In the genomic region with DNA sequence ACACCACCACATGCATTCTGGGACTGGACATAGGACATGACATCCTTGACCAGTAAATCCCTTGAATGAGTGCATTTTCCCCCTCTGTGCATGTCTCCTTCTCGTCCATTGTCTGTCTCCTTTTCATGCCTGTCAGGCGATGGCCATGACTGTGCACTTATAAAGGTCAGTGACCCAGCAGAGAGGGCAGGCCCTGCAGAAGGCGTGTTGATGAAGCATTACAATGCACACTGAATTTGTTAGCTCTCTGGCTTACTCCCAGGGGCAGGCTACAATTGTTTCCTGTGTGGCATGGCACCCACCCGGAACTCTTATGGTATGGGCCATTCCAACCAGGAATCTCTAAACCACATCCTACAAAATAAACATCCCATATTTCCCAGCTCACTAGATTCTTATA, we compare ENCODE assay signal across 24 cellular contexts.
DNase-seq lines count a peak whose midpoint lies in the region; ATAC-seq, FAIRE-seq and TF ChIP-seq lines count a peak whose summit lies in the region.
"Had no signal": no experiment of that assay in that cellular context is flagged by ENCODE, and none has a peak within 500 bp of the region (broad histone marks: within the 10 kb centered on the region; RNA-seq: fewer than 3 reads in every experiment).

No MANE protein-coding gene starts in this region.

- H3K79me2 ChIP-seq in astrocyte (ENCODE audit: insufficient read depth, low read length), result no peaks in the 10 kb centered on the region

- in situ Hi-C loops in G401 (cut with HindIII; ENCODE audit: low sequenced_read_pairs), result no loop called here

- TF ChIP-seq CTCF in astrocyte (IDR thresholded peaks at IDR 0.05; ENCODE audit: insufficient read depth, low read depth, low read length) (no peak), mucosa of descending colon (IDR thresholded peaks at IDR 0.05) (no peak)

- H3K9ac ChIP-seq in astrocyte (ENCODE audit: low read length), result no peak overlapping the region

- H3K4me3 ChIP-seq in astrocyte (ENCODE audit: insufficient read depth, low read depth, low read length), result no peak overlapping the region
- no peak overlapping the region for H3K4me3 ChIP-seq in mucosa of descending colon
- H3K4me3 ChIP-seq: esophagus squamous epithelium, heart right ventricle had no signal

- ATAC-seq in mucosa of descending colon, result peak; percentile 48
- ATAC-seq: activated CD8-positive, alpha-beta T cell treated with anti-CD3 and anti-CD28 coated beads for 36 hours; heart right ventricle; sciatic nerve; stimulated activated naive CD8-positive, alpha-beta T cell treated with anti-CD3 and anti-CD28 coated beads, Interleukin-15, amount 100 ng/mL, for 72 hours; T-cell had no signal

- H2AFZ ChIP-seq in astrocyte (ENCODE audit: low read depth, low read length), result peak overlapping the region; percentile 45

- H3K27ac ChIP-seq in astrocyte (ENCODE audit: low read depth, low read length), result no peak overlapping the region
- H3K27ac ChIP-seq: esophagus squamous epithelium, heart right ventricle, WERI-Rb-1 had no signal

- peaks cover 25% of the 10 kb centered on the region for H3K4me1 Mint-ChIP-seq in astrocyte (ENCODE audit: low read depth, unreplicated experiment)
- H3K4me1 Mint-ChIP-seq: activated naive CD8-positive, alpha-beta T cell treated with anti-CD3 and anti-CD28 coated beads, Interleukin-2, amount 10 ng/mL, durations not matched to agents 7 days and 5 days; stimulated activated naive CD8-positive, alpha-beta T cell treated with anti-CD3 and anti-CD28 coated beads, Interleukin-15, amount 100 ng/mL, for 72 hours; T-cell had no signal

- no peak overlapping the region for H3K4me2 ChIP-seq in astrocyte (ENCODE audit: low read length)

- H3K4me1 ChIP-seq in astrocyte (ENCODE audit: insufficient read depth, low read length) (peaks cover 22% of the 10 kb centered on the region), mucosa of descending colon (ENCODE audit: low read depth) (no peaks in the 10 kb centered on the region)

- DNase-seq in ELF-1 (ENCODE audit: low read depth, low spot score) (peak; percentile 31), HuH-7 (ENCODE audit: low spot score) (peak; percentile 49), astrocyte (ENCODE audit: low read depth) (no peak), mucosa of descending colon (no peak), G401 (ENCODE audit: low spot score) (no peak)
- DNase-seq in activated CD8-positive, alpha-beta memory T cell treated with anti-CD3 and anti-CD28 coated beads, Interleukin-2, amount 50 U/mL, for 4 hours, result no peak
- no peak for DNase-seq in stimulated activated CD4-positive, alpha-beta T cell treated with anti-CD3 and anti-CD28 coated beads, Interleukin-4, amount 100 ng/mL, for 4 hours
- no peak for DNase-seq in central memory CD4-positive, alpha-beta T cell
- DNase-seq: activated CD8-positive, alpha-beta T cell treated with anti-CD3 and anti-CD28 coated beads for 36 hours; activated naive CD8-positive, alpha-beta T cell treated with anti-CD3 and anti-CD28 coated beads, Interleukin-2, amount 10 ng/mL, durations not matched to agents 7 days and 5 days; C1 segment of cervical spinal cord; DMS 273 treated with DMSO at 0.1 percent for 48 hours; esophagus squamous epithelium; heart right ventricle; NCI-H2029; NCI-H524 treated with DMSO at 0.1 percent for 48 hours; stimulated activated naive CD8-positive, alpha-beta T cell treated with anti-CD3 and anti-CD28 coated beads, Interleukin-15, amount 100 ng/mL, for 72 hours; T-cell; WERI-Rb-1 had no signal

- intact Hi-C loops in mucosa of descending colon (cut with DNase I, micrococcal nuclease), result loop anchor here in 1 of 2 donors (5.0 kb wide), 1 partner anchor 204 kb away; no protein-coding TSS in a partner anchor

- H3K4me3 Mint-ChIP-seq in astrocyte (ENCODE audit: unreplicated experiment), result no peak overlapping the region
- H3K4me3 Mint-ChIP-seq: activated CD8-positive, alpha-beta T cell treated with anti-CD3 and anti-CD28 coated beads for 36 hours; activated naive CD8-positive, alpha-beta T cell treated with anti-CD3 and anti-CD28 coated beads, Interleukin-2, amount 10 ng/mL, durations not matched to agents 7 days and 5 days; mesothelial cell of epicardium; stimulated activated naive CD8-positive, alpha-beta T cell treated with anti-CD3 and anti-CD28 coated beads, Interleukin-15, amount 100 ng/mL, for 72 hours; T-cell; type B pancreatic cell had no signal

- H4K20me1 ChIP-seq in astrocyte (ENCODE audit: insufficient read depth, low read length), result no peaks in the 10 kb centered on the region

- H3K27me3 ChIP-seq in astrocyte (ENCODE audit: insufficient read depth, low read length), result no peaks in the 10 kb centered on the region
- H3K27me3 ChIP-seq: esophagus squamous epithelium, heart right ventricle had no signal

- H3K36me3 ChIP-seq in astrocyte (ENCODE audit: insufficient read depth, low read length) (no peaks in the 10 kb centered on the region), mucosa of descending colon (ENCODE audit: low read depth) (no peaks in the 10 kb centered on the region)
- H3K36me3 ChIP-seq: esophagus squamous epithelium, heart right ventricle, WERI-Rb-1 had no signal

- no peaks in the 10 kb centered on the region for H3K27me3 Mint-ChIP-seq in astrocyte (ENCODE audit: low read depth, unreplicated experiment)
- H3K27me3 Mint-ChIP-seq: stimulated activated naive CD8-positive, alpha-beta T cell treated with anti-CD3 and anti-CD28 coated beads, Interleukin-15, amount 100 ng/mL, for 72 hours had no signal

- no peaks in the 10 kb centered on the region for H3K36me3 Mint-ChIP-seq in astrocyte (ENCODE audit: low read depth, unreplicated experiment)
- H3K36me3 Mint-ChIP-seq: activated naive CD8-positive, alpha-beta T cell treated with anti-CD3 and anti-CD28 coated beads, Interleukin-2, amount 10 ng/mL, durations not matched to agents 7 days and 5 days; T-cell; type B pancreatic cell had no signal

- peak overlapping the region; percentile 34 for H3K27ac Mint-ChIP-seq in astrocyte (ENCODE audit: unreplicated experiment)
- H3K27ac Mint-ChIP-seq: activated CD8-positive, alpha-beta T cell treated with anti-CD3 and anti-CD28 coated beads for 36 hours; activated naive CD8-positive, alpha-beta T cell treated with anti-CD3 and anti-CD28 coated beads, Interleukin-2, amount 10 ng/mL, durations not matched to agents 7 days and 5 days; mesothelial cell of epicardium; stimulated activated naive CD8-positive, alpha-beta T cell treated with anti-CD3 and anti-CD28 coated beads, Interleukin-15, amount 100 ng/mL, for 72 hours; T-cell; type B pancreatic cell had no signal

- H3K9me3 ChIP-seq in astrocyte (ENCODE audit: insufficient read depth, low read depth, low read length), result no peaks in the 10 kb centered on the region
- no peaks in the 10 kb centered on the region for H3K9me3 ChIP-seq in mucosa of descending colon
- H3K9me3 ChIP-seq: esophagus squamous epithelium, heart right ventricle had no signal

- no peaks in the 10 kb centered on the region for H3K9me3 Mint-ChIP-seq in astrocyte (ENCODE audit: unreplicated experiment)
- H3K9me3 Mint-ChIP-seq: activated CD8-positive, alpha-beta T cell treated with anti-CD3 and anti-CD28 coated beads for 36 hours; activated naive CD8-positive, alpha-beta T cell treated with anti-CD3 and anti-CD28 coated beads, Interleukin-2, amount 10 ng/mL, durations not matched to agents 7 days and 5 days; stimulated activated naive CD8-positive, alpha-beta T cell treated with anti-CD3 and anti-CD28 coated beads, Interleukin-15, amount 100 ng/mL, for 72 hours; T-cell; type B pancreatic cell had no signal

- FAIRE-seq in astrocyte (lab: Jason Lieb, UNC), result no peak
- FAIRE-seq: bronchial epithelial cell, keratinocyte had no signal

Comparison
In these comparisons a context has a peak if more than half of its experiments do, and no peak if none do; other contexts are left out.
1. DNase-seq: peak in ELF-1 (single experiment) and HuH-7 (single experiment); none in astrocyte (single experiment), mucosa of descending colon (0 of 3), G401 (single experiment), activated CD8-positive, alpha-beta memory T cell treated with anti-CD3 and anti-CD28 coated beads, Interleukin-2, amount 50 U/mL, for 4 hours (single experiment), stimulated activated CD4-positive, alpha-beta T cell treated with anti-CD3 and anti-CD28 coated beads, Interleukin-4, amount 100 ng/mL, for 4 hours (0 of 2) and central memory CD4-positive, alpha-beta T cell (single experiment).